1 cellular context compared by ENCODE assay signal in the genomic region with DNA sequence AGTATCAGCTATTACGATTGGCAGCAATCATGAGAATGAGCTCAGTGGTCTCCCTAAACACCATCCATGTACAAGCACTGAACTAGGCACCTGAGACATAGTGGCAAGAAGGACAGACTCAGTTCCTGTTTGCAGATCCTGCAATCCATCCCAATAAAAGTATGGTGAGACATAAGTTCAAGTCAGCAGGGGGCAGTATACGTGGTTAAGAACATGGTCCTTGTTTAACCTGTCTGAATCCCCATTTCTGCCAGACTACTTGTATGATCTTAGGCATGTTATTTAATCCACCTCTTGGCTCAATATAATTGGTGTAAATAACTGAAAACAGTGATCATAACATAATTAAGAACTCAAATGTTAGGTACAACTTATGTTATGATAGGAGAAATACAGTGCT.
TF ChIP-seq lines count a peak whose summit lies in the region.

No MANE protein-coding gene starts in this region.

TF ChIP-seq in K562, 482 proteins besides CTCF, POLR2A, EP300 and RAD21 (continued from another document):
- TF ChIP-seq ZBTB11 (CRISPR knock-in tag; IDR thresholded peaks at IDR 0.05) (no peak), PPARD (CRISPR knock-in tag; IDR thresholded peaks at IDR 0.05) (no peak), LARP7 (IDR thresholded peaks at IDR 0.05) (no peak), SAFB2 (IDR thresholded peaks at IDR 0.05; ENCODE audit: borderline replicate concordance, low read depth, low read length, severe bottlenecking) (no peak), ETS1 (conservative IDR thresholded peaks at IDR 0.05; ENCODE audit: control insufficient read depth, low read depth, low read length) (no peak), RBM25 (IDR thresholded peaks at IDR 0.05; ENCODE audit: low read depth, low read length, severe bottlenecking) (no peak)
